8 cellular contexts compared by ENCODE assay signal in genomic region chr9:123353984-123354591, GRCh38. TPM values are rescaled to one million over a fixed set of nuclear protein-coding genes. Genes with fewer than 3 reads are reported as not detected.
DNase-seq lines count a peak whose midpoint lies in the region; ATAC-seq and TF ChIP-seq lines count a peak whose summit lies in the region.

No MANE protein-coding gene starts in this region.

- H3K9me3 ChIP-seq in PC-9 (ENCODE audit: insufficient read depth, low read depth) (no peaks in the 10 kb centered on the region), aorta (ENCODE audit: control insufficient read depth, low read length) (no peaks in the 10 kb centered on the region)

- no peaks in the 10 kb centered on the region for H3K9me2 ChIP-seq in PC-9 (ENCODE audit: insufficient read depth)

- no peak overlapping the region for H3K27ac Mint-ChIP-seq in activated T-helper 1 cell treated with anti-CD3 and anti-CD28 coated beads, Interleukin-12 subunit alpha, Interleukin-12 subunit beta, Interleukin-2, Interleukin-4 antibody, amounts not matched to agents 30 ng/mL and 10 ng/mL and 1 ng/mL, durations not matched to agents 14 hours and 24 hours and 36 hours

- H3K36me3 Mint-ChIP-seq in activated T-helper 1 cell treated with anti-CD3 and anti-CD28 coated beads, Interleukin-12 subunit alpha, Interleukin-12 subunit beta, Interleukin-2, Interleukin-4 antibody, amounts not matched to agents 30 ng/mL and 10 ng/mL and 1 ng/mL, durations not matched to agents 14 hours and 24 hours and 36 hours (ENCODE audit: low read depth) = no peaks in the 10 kb centered on the region

- H3K4me1 ChIP-seq in PC-9 (replicated peaks; ENCODE audit: insufficient read depth) = no peaks in the 10 kb centered on the region
- H3K4me1 ChIP-seq in aorta (ENCODE audit: control insufficient read depth in 1 of 2, insufficient read depth in 2 of 2, low read length in 2 of 2) = no peaks in the 10 kb centered on the region

- H3K27me3 ChIP-seq in PC-9 (ENCODE audit: insufficient read depth, low read depth) (peaks cover 25% of the 10 kb centered on the region; the same call in 1 of the 2 replicates), aorta (ENCODE audit: control insufficient read depth in 1 of 2, insufficient read depth in 2 of 2, low read length in 1 of 2) (no peaks in the 10 kb centered on the region)

- H3K4me3 ChIP-seq in PC-9 (no peak overlapping the region), fibroblast of villous mesenchyme (ENCODE audit: low read depth, low read length) (no peak overlapping the region), aorta (ENCODE audit: low read length in 2 of 2) (no peak overlapping the region)

- peak; percentile 93 for TF ChIP-seq CTCF in PC-9 (conservative IDR thresholded peaks at IDR 0.05)
- TF ChIP-seq CTCF in fibroblast of villous mesenchyme (IDR thresholded peaks at IDR 0.05; ENCODE audit: insufficient read depth, low read depth, low read length) = peak; percentile 91
- TF ChIP-seq CTCF in omental fat pad (IDR thresholded peaks at IDR 0.05) = peak in 1 of 3 donors; percentile 83

- peak; percentile 45 to 60 for DNase-seq in SHP77 (lab: John Stamatoyannopoulos, UW)
- no peak for DNase-seq in SHP77 treated with DMSO at 0.1 percent for 48 hours (lab: John Stamatoyannopoulos, UW)
- DNase-seq in PC-9 = peak in 1 of 2 experiments; percentile 74
- DNase-seq in activated T-helper 1 cell treated with anti-CD3 and anti-CD28 coated beads, Interleukin-12 subunit alpha, Interleukin-12 subunit beta, Interleukin-2, Interleukin-4 antibody, amounts not matched to agents 30 ng/mL and 10 ng/mL and 1 ng/mL, durations not matched to agents 14 hours and 24 hours and 36 hours (ENCODE audit: low spot score) = peak; percentile 38
- peak; percentile 60 for DNase-seq in fibroblast of villous mesenchyme (ENCODE audit: low read depth)
- DNase-seq in omental fat pad (ENCODE audit: low spot score) = peak; percentile 72
- DNase-seq in aorta = peak; percentile 69 to 89

- ATAC-seq in HG03108 (IDR thresholded peaks at IDR 0.05; ENCODE audit: unreplicated experiment) (peak; percentile 73), omental fat pad (ENCODE audit: low FRiP score) (peak; percentile 45), aorta (ENCODE audit: low FRiP score) (peak; percentile 75)

- no TSS peak for BruUV-seq in PC-9 (replicated peaks; lab: Mats Ljungman, UMichigan)

- no peaks in the 10 kb centered on the region for H3K9me3 Mint-ChIP-seq in activated T-helper 1 cell treated with anti-CD3 and anti-CD28 coated beads, Interleukin-12 subunit alpha, Interleukin-12 subunit beta, Interleukin-2, Interleukin-4 antibody, amounts not matched to agents 30 ng/mL and 10 ng/mL and 1 ng/mL, durations not matched to agents 14 hours and 24 hours and 36 hours

- WGBS in aorta, 2 donors = 22 to 23% methylated on average over 20 of the region's 20 CpGs

- POLR2A ChIA-PET in PC-9 (lab: Charles Lee; ENCODE audit: unreplicated experiment) = no interaction called here

- no peaks in the 10 kb centered on the region for H3K79me2 ChIP-seq in PC-9 (ENCODE audit: low read depth)

- no peaks in the 10 kb centered on the region for H3F3A ChIP-seq in PC-9 (ENCODE audit: insufficient read depth, low read depth)

- H3K4me2 ChIP-seq in PC-9 = no peak overlapping the region

- no peaks in the 10 kb centered on the region for H3K36me3 ChIP-seq in PC-9 (ENCODE audit: low read depth)
- H3K36me3 ChIP-seq in aorta (ENCODE audit: control insufficient read depth in 1 of 2, insufficient read depth in 2 of 2, low read length in 1 of 2) = no peaks in the 10 kb centered on the region

- peaks cover 7% of the 10 kb centered on the region for H3K4me1 Mint-ChIP-seq in activated T-helper 1 cell treated with anti-CD3 and anti-CD28 coated beads, Interleukin-12 subunit alpha, Interleukin-12 subunit beta, Interleukin-2, Interleukin-4 antibody, amounts not matched to agents 30 ng/mL and 10 ng/mL and 1 ng/mL, durations not matched to agents 14 hours and 24 hours and 36 hours (ENCODE audit: low read depth)

- H3K27ac ChIP-seq in PC-9 (no peak overlapping the region), aorta (ENCODE audit: low read depth in 1 of 2, low read length in 2 of 2) (no peak overlapping the region)

- intact Hi-C loops in PC-9 (cut with micrococcal nuclease; ENCODE audit: unreplicated experiment) (loop anchor here (1.0 to 10.0 kb wide), 5 partner anchors 31 to 1039 kb away; partner anchors contain the start of gene PDCL), aorta (cut with DNase I) (loop anchor here (5.0 kb wide), 3 partner anchors 267 to 887 kb away; no protein-coding TSS in a partner anchor)
- intact Hi-C loops in activated T-helper 1 cell treated with anti-CD3 and anti-CD28 coated beads, Interleukin-12 subunit alpha, Interleukin-12 subunit beta, Interleukin-2, Interleukin-4 antibody, amounts not matched to agents 30 ng/mL and 10 ng/mL and 1 ng/mL, durations not matched to agents 14 hours and 24 hours and 36 hours (cut with micrococcal nuclease) = loop anchor here (1.0 to 5.0 kb wide), 2 partner anchors 31 to 362 kb away; no protein-coding TSS in a partner anchor

- H3K27me3 Mint-ChIP-seq in activated T-helper 1 cell treated with anti-CD3 and anti-CD28 coated beads, Interleukin-12 subunit alpha, Interleukin-12 subunit beta, Interleukin-2, Interleukin-4 antibody, amounts not matched to agents 30 ng/mL and 10 ng/mL and 1 ng/mL, durations not matched to agents 14 hours and 24 hours and 36 hours (ENCODE audit: insufficient read depth) = peaks cover 17% of the 10 kb centered on the region

- H4K20me1 ChIP-seq in PC-9 (ENCODE audit: insufficient read depth) = no peaks in the 10 kb centered on the region

- CTCF ChIA-PET in PC-9 (lab: Charles Lee) = interaction anchor here (0.6 to 0.7 kb wide), 2 partner anchors 31 to 1060 kb away, joined by 3 to 4 read pairs; no protein-coding TSS in a partner anchor

- no peak overlapping the region for H3K4me3 Mint-ChIP-seq in activated T-helper 1 cell treated with anti-CD3 and anti-CD28 coated beads, Interleukin-12 subunit alpha, Interleukin-12 subunit beta, Interleukin-2, Interleukin-4 antibody, amounts not matched to agents 30 ng/mL and 10 ng/mL and 1 ng/mL, durations not matched to agents 14 hours and 24 hours and 36 hours

- no peak overlapping the region for H2AFZ ChIP-seq in PC-9

RNA-seq across cellular contexts. Expression of gene CRB2, which starts 1.9 kb away (rescaled TPM):
- not detected in 2 replicates for total RNA-seq in PC-9 (2021)
- not detected in 2 replicates for total RNA-seq in activated T-helper 1 cell treated with anti-CD3 and anti-CD28 coated beads, Interleukin-12 subunit alpha, Interleukin-12 subunit beta, Interleukin-2, Interleukin-4 antibody, amounts not matched to agents 30 ng/mL and 10 ng/mL and 1 ng/mL, durations not matched to agents 14 hours and 24 hours and 36 hours
- total RNA-seq in fibroblast of villous mesenchyme = under 0.01 TPM in 1 of 2 replicates, not detected in the other
- 10 to 100 TPM in 1 of 4 donors, 1 to 10 TPM in 2, under 1 TPM in 1; 0.32 to 16.2 (median 3.5) TPM for total RNA-seq in omental fat pad
- under 1 TPM in 1 of 2 donors, not detected in 1; 0.15 TPM for total RNA-seq in aorta
- polyA plus RNA-seq in aorta = under 1 TPM in 1 of 2 donors, not detected in 1; 0.03 TPM
